ENCODE assay signal across 8 cellular contexts in the genomic region with DNA sequence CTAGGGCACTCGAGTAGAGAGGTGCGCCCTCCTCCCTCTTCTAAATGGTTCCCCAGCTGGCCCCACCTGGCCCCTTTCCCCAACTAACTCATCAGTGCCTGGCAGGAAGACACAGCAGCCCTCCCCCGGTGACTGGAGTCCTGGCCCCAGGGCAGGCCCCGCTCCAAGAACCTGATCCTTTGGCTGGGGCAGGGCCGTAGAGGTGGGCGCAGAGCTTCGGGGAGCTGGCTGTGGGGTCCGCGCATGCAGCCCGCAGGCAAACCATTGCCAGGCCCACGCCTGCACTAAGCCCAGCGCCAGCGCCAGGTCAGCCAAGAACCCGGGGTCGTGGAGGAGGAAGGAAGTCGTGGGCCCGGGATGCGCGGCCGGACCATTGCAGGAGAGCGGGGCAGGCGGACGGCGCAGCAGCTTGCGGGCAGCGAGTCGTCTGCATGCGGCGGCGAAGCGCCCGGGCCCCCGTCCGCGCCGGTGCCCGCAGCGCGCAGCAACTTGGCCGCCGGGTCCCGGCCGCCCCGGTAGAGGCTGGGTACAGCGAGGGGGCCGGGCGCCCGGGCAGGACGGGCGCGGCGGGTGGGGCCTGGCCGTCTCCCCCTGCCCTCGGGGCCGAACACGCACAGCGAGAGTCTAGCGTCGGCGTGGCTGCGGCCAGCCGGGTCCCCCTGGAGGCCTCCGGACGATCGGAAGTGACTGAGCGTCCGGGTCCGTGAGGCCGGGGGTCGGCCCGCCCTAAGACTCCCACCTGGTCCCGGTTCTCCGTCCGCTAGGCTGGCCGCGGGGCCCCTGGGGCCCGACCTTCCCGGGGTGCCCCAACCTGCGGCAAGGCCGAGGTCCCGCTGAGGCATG. TPM values are rescaled to one million over a fixed set of nuclear protein-coding genes. Genes with fewer than 3 reads are reported as not detected.
DNase-seq lines count a peak whose midpoint lies in the region; ATAC-seq and TF ChIP-seq lines count a peak whose summit lies in the region.

No MANE protein-coding gene starts in this region.

- peak overlapping the region; percentile 86 to 93 for H3K4me3 Mint-ChIP-seq in activated T-cell treated with anti-CD3 and anti-CD28 coated beads, Interleukin-2, amount 50 U/mL, for 72 hours

- no peak overlapping the region for H3K14ac ChIP-seq in mesenchymal stem cell (ENCODE audit: low read length in 2 of 2)

- peak overlapping the region; percentile 79 to 98 for H3K18ac ChIP-seq in mesenchymal stem cell (ENCODE audit: low read depth in 1 of 2, low read length in 2 of 2)

- 37% methylated on average over 70 of the region's 81 CpGs for WGBS in mesenchymal stem cell

- H4K8ac ChIP-seq in mesenchymal stem cell (ENCODE audit: low read length): peak overlapping the region; percentile 100

- H3K27me3 Mint-ChIP-seq in activated T-cell treated with anti-CD3 and anti-CD28 coated beads, Interleukin-2, amount 50 U/mL, for 72 hours (ENCODE audit: low read depth): no peaks in the 10 kb centered on the region

- peaks cover 21% of the 10 kb centered on the region for H3K4me1 Mint-ChIP-seq in activated T-cell treated with anti-CD3 and anti-CD28 coated beads, Interleukin-2, amount 50 U/mL, for 72 hours (ENCODE audit: low read depth)

- H3K27ac Mint-ChIP-seq in activated T-cell treated with anti-CD3 and anti-CD28 coated beads, Interleukin-2, amount 50 U/mL, for 72 hours: no peak overlapping the region

- H3K9me3 Mint-ChIP-seq in activated T-cell treated with anti-CD3 and anti-CD28 coated beads, Interleukin-2, amount 50 U/mL, for 72 hours: no peaks in the 10 kb centered on the region

- peaks cover 2% of the 10 kb centered on the region for H3K36me3 ChIP-seq in brain microvascular endothelial cell (replicated peaks)
- H3K36me3 ChIP-seq in mesenchymal stem cell (ENCODE audit: control insufficient read depth in 1 of 2, insufficient read depth in 2 of 2, low read depth in 1 of 2, low read length in 2 of 2): peaks cover 4 to 9% of the 10 kb centered on the region in 2 experiments
- H3K36me3 ChIP-seq in upper lobe of right lung: no peaks in the 10 kb centered on the region

- in situ Hi-C loops in brain microvascular endothelial cell (cut with HindIII; ENCODE audit: low pct_ligation_motif_present, low sequenced_read_pairs): no loop called here

- H3K9ac ChIP-seq in mesenchymal stem cell (ENCODE audit: low read length): peak overlapping the region; percentile 90

- H2BK12ac ChIP-seq in mesenchymal stem cell (ENCODE audit: low read length in 2 of 2): peak overlapping the region; percentile 7 to 90

- peak overlapping the region; percentile 61 for H3K4me3 ChIP-seq in brain microvascular endothelial cell (ENCODE audit: low read depth, low read length)
- H3K4me3 ChIP-seq in mesenchymal stem cell (ENCODE audit: insufficient read depth in 1 of 2, low read depth in 1 of 2, low read length in 2 of 2): peak overlapping the region; percentile 44 to 84
- peak overlapping the region; percentile 62 for H3K4me3 ChIP-seq in upper lobe of right lung

- no peak overlapping the region for H2BK5ac ChIP-seq in mesenchymal stem cell (ENCODE audit: low read depth, low read length, poor library complexity, severe bottlenecking)

- H3K27me3 ChIP-seq in brain microvascular endothelial cell (replicated peaks) (no peaks in the 10 kb centered on the region), mesenchymal stem cell (ENCODE audit: control insufficient read depth in 1 of 2, insufficient read depth in 1 of 2, low read length in 2 of 2) (peaks cover 0 to 7% of the 10 kb centered on the region in 2 experiments), upper lobe of right lung (no peaks in the 10 kb centered on the region)

- H3K36me3 Mint-ChIP-seq in activated T-cell treated with anti-CD3 and anti-CD28 coated beads, Interleukin-2, amount 50 U/mL, for 72 hours (ENCODE audit: insufficient read depth in 2 of 2): peaks cover 2 to 3% of the 10 kb centered on the region in 2 donors

- no peak overlapping the region for H2AK5ac ChIP-seq in mesenchymal stem cell (ENCODE audit: low read length, severe bottlenecking)

- peak overlapping the region; percentile 97 for H2BK15ac ChIP-seq in mesenchymal stem cell (ENCODE audit: low read depth, poor library complexity, severe bottlenecking)

- no peaks in the 10 kb centered on the region for H3K9me3 ChIP-seq in mesenchymal stem cell (ENCODE audit: control insufficient read depth, low read length)
- H3K9me3 ChIP-seq in upper lobe of right lung: no peaks in the 10 kb centered on the region

- TF ChIP-seq CTCF in brain microvascular endothelial cell (IDR thresholded peaks at IDR 0.05; ENCODE audit: low read depth, low read length, missing control alignments) (no peak), upper lobe of right lung (IDR thresholded peaks at IDR 0.05) (no peak)

- H3K4ac ChIP-seq in mesenchymal stem cell (ENCODE audit: low read depth in 1 of 2, low read length in 2 of 2): peak overlapping the region; percentile 91 to 98

- H3K4me1 ChIP-seq in mesenchymal stem cell (ENCODE audit: control insufficient read depth, insufficient read depth, low read depth, low read length) (peaks cover 35% of the 10 kb centered on the region), upper lobe of right lung (peaks cover 40% of the 10 kb centered on the region)

- H4K91ac ChIP-seq in mesenchymal stem cell (ENCODE audit: low read length): peak overlapping the region; percentile 95

- peak overlapping the region; percentile 54 for H2BK120ac ChIP-seq in mesenchymal stem cell (ENCODE audit: low read depth, low read length)

- intact Hi-C loops in upper lobe of right lung (cut with DNase I): no loop called here

- peak in 1 of 2 donors; percentile 3 for ATAC-seq in activated T-cell treated with anti-CD3 and anti-CD28 coated beads, Interleukin-2, amount 50 U/mL, for 72 hours (replicated peaks in 1 of 2)
- no peak for ATAC-seq in upper lobe of right lung
- no peak for ATAC-seq in HG03469 (IDR thresholded peaks at IDR 0.05; ENCODE audit: unreplicated experiment)

- no peak overlapping the region for H3K27ac ChIP-seq in brain microvascular endothelial cell
- no peak overlapping the region for H3K27ac ChIP-seq in mesenchymal stem cell (ENCODE audit: low read length, poor library complexity, severe bottlenecking)
- H3K27ac ChIP-seq in upper lobe of right lung: peak overlapping the region; percentile 63

- peak overlapping the region; percentile 88 for H2AFZ ChIP-seq in mesenchymal stem cell (ENCODE audit: low read depth, low read length)

- H3K79me1 ChIP-seq in mesenchymal stem cell (replicated peaks; ENCODE audit: low read length, poor library complexity, severe bottlenecking): peaks cover 16% of the 10 kb centered on the region

- no peak overlapping the region for H3K23ac ChIP-seq in mesenchymal stem cell (ENCODE audit: low read length in 2 of 2)

- no peak for DNase-seq in activated T-cell treated with anti-CD3 and anti-CD28 coated beads, Interleukin-2, amount 50 U/mL, for 72 hours
- DNase-seq in activated T-cell treated with anti-CD3 and anti-CD28 coated beads, Interleukin-2, amount 50 U/mL, for 48 hours: no peak
- DNase-seq in brain microvascular endothelial cell (no peak), mesenchymal stem cell (no peak), upper lobe of right lung (no peak), NCI-H345 (lab: John Stamatoyannopoulos, UW) (no peak)
- DNase-seq in activated CD8-positive, alpha-beta memory T cell treated with anti-CD3 and anti-CD28 coated beads for 24 hours: no peak

- peak overlapping the region; percentile 43 for H3K4me2 ChIP-seq in mesenchymal stem cell (ENCODE audit: low read length, poor library complexity, severe bottlenecking)

RNA-seq across cellular contexts. Expression of gene TRABD, which starts 1.0 kb away (rescaled TPM):
- 100 to 1,000 TPM; 108 to 125 TPM for total RNA-seq in activated T-cell treated with anti-CD3 and anti-CD28 coated beads, Interleukin-2, amount 50 U/mL, for 72 hours
- 28.4 TPM for polyA plus RNA-seq in mesenchymal stem cell (2013, experiment 1 of 2)
- polyA plus RNA-seq in mesenchymal stem cell (2013, experiment 2 of 2): 27.7 TPM
- 36.5 TPM for total RNA-seq in upper lobe of right lung

RNA-seq across cellular contexts. Expression of gene PANX2, which starts 14.2 kb away (rescaled TPM):
- total RNA-seq in activated T-cell treated with anti-CD3 and anti-CD28 coated beads, Interleukin-2, amount 50 U/mL, for 72 hours: 1 to 10 TPM; 3.8 to 8.0 TPM
- 1.5 TPM for polyA plus RNA-seq in mesenchymal stem cell (2013, experiment 1 of 2)
- 1.5 TPM for polyA plus RNA-seq in mesenchymal stem cell (2013, experiment 2 of 2)
- 3.0 TPM for total RNA-seq in upper lobe of right lung

RNA-seq across cellular contexts. Expression of gene SELENOO, which starts 16.0 kb away (rescaled TPM):
- total RNA-seq in activated T-cell treated with anti-CD3 and anti-CD28 coated beads, Interleukin-2, amount 50 U/mL, for 72 hours: 10 to 100 TPM; 17.6 to 19.4 TPM
- 13.6 TPM for polyA plus RNA-seq in mesenchymal stem cell (2013, experiment 1 of 2)
- 12.6 TPM for polyA plus RNA-seq in mesenchymal stem cell (2013, experiment 2 of 2)
- 17.6 TPM for total RNA-seq in upper lobe of right lung
